Comparison of ENCODE assay signal across 15 cellular contexts in genomic region chr21:37560385-37560784, GRCh38.
DNase-seq lines count a peak whose midpoint lies in the region; ATAC-seq lines count a peak whose summit lies in the region.
"Had no signal": no experiment of that assay in that cellular context is flagged by ENCODE, and none has a peak within 500 bp of the region (broad histone marks: within the 10 kb centered on the region; RNA-seq: fewer than 3 reads in every experiment).

No MANE protein-coding gene starts in this region.

- H2BK12ac ChIP-seq in mesenchymal stem cell (ENCODE audit: low read length in 2 of 2): no peak overlapping the region

- H4K5ac ChIP-seq in mesendoderm (ENCODE audit: low read length): no peak overlapping the region

- DNase-seq in Right ventricle myocardium superior: peak; percentile 60
- DNase-seq in cardiac septum (ENCODE audit: low spot score): no peak
- DNase-seq in left ventricle myocardium superior: peak; percentile 73
- no peak for DNase-seq in mesendoderm
- DNase-seq in mesenchymal stem cell: no peak
- DNase-seq in retina: no peak
- DNase-seq: 8988T; AML-193; CD4-positive, CD25-positive, alpha-beta regulatory T cell; DMS53; GF-D8; GM23248; H7 had no signal

- H2BK5ac ChIP-seq in mesendoderm (ENCODE audit: low read length): no peak overlapping the region
- no peak overlapping the region for H2BK5ac ChIP-seq in mesenchymal stem cell (ENCODE audit: low read depth, low read length, poor library complexity, severe bottlenecking)

- intact Hi-C loops in Right ventricle myocardium superior (cut with DNase I): loop anchor here (5.0 to 10.0 kb wide), 2 partner anchors 193 to 306 kb away; partner anchors contain the start of gene DYRK1A
- intact Hi-C loops in cardiac septum (cut with DNase I): loop anchor here (5.0 kb wide), 2 partner anchors 193 to 293 kb away; partner anchors contain the start of genes DYRK1A and VPS26C
- intact Hi-C loops in left ventricle myocardium superior (cut with micrococcal nuclease): no loop called here

- no peak overlapping the region for H3K4me3 ChIP-seq in mesendoderm (ENCODE audit: low read length)
- H3K4me3 ChIP-seq in mesenchymal stem cell (ENCODE audit: insufficient read depth in 1 of 2, low read depth in 1 of 2, low read length in 2 of 2): no peak overlapping the region
- H3K4me3 ChIP-seq: BLaER1 treated with 17β-estradiol and CSF1 and Interleukin-3, amounts not matched to agents 10 nM and 100 nM; GM23248 had no signal

- H3K4ac ChIP-seq in mesendoderm (ENCODE audit: low read depth, low read length) (no peak overlapping the region), mesenchymal stem cell (ENCODE audit: low read depth in 1 of 2, low read length in 2 of 2) (no peak overlapping the region)

- H3K79me1 ChIP-seq in mesendoderm (ENCODE audit: low read length): no peaks in the 10 kb centered on the region
- no peaks in the 10 kb centered on the region for H3K79me1 ChIP-seq in mesenchymal stem cell (replicated peaks; ENCODE audit: low read length, poor library complexity, severe bottlenecking)

- no peaks in the 10 kb centered on the region for H3K9me3 ChIP-seq in mesenchymal stem cell (ENCODE audit: control insufficient read depth, low read length)

- H4K8ac ChIP-seq in mesendoderm (ENCODE audit: low read depth, low read length) (no peak overlapping the region), mesenchymal stem cell (ENCODE audit: low read length) (no peak overlapping the region)

- H2BK120ac ChIP-seq in mesendoderm (ENCODE audit: low read depth, low read length) (no peak overlapping the region), mesenchymal stem cell (ENCODE audit: low read depth, low read length) (no peak overlapping the region)

- WGBS in mesendoderm (ENCODE audit: extremely low coverage, insufficient coverage, low lambda C conversion rate): no CpG with 5 or more reads among the region's 5 CpGs
- 98% methylated on average over 5 of the region's 5 CpGs for WGBS in mesenchymal stem cell

- no peaks in the 10 kb centered on the region for H3K79me2 ChIP-seq in mesendoderm (ENCODE audit: control insufficient read depth, insufficient read depth, low read length)

- H3K4me2 ChIP-seq in mesendoderm (ENCODE audit: low read length): no peak overlapping the region
- no peak overlapping the region for H3K4me2 ChIP-seq in mesenchymal stem cell (ENCODE audit: low read length, poor library complexity, severe bottlenecking)
- H3K4me2 ChIP-seq: BLaER1 treated with 17β-estradiol and CSF1 and Interleukin-3, amounts not matched to agents 10 nM and 100 nM had no signal

- H3K36me3 ChIP-seq in mesendoderm (ENCODE audit: control insufficient read depth, insufficient read depth, low read length): no peaks in the 10 kb centered on the region
- H3K36me3 ChIP-seq in mesenchymal stem cell (ENCODE audit: control insufficient read depth in 1 of 2, insufficient read depth in 2 of 2, low read depth in 1 of 2, low read length in 2 of 2): no peaks in the 10 kb centered on the region
- H3K36me3 ChIP-seq: BLaER1 treated with 17β-estradiol and CSF1 and Interleukin-3, amounts not matched to agents 10 nM and 100 nM had no signal

- H2BK15ac ChIP-seq in mesendoderm (replicated peaks; ENCODE audit: low read depth): no peak overlapping the region
- H2BK15ac ChIP-seq in mesenchymal stem cell (ENCODE audit: low read depth, poor library complexity, severe bottlenecking): no peak overlapping the region

- H2AK5ac ChIP-seq in mesendoderm (ENCODE audit: low read length): peak overlapping the region; percentile 27
- H2AK5ac ChIP-seq in mesenchymal stem cell (ENCODE audit: low read length, severe bottlenecking): no peak overlapping the region

- H3K4me1 ChIP-seq in mesendoderm (ENCODE audit: control insufficient read depth, low read depth, low read length): peaks cover 11% of the 10 kb centered on the region
- H3K4me1 ChIP-seq in mesenchymal stem cell (ENCODE audit: control insufficient read depth, insufficient read depth, low read depth, low read length): peaks cover 20% of the 10 kb centered on the region

- ATAC-seq in Right ventricle myocardium superior (ENCODE audit: poor library complexity) (peak; percentile 18), left ventricle myocardium superior (peak; percentile 18), GM19351 (IDR thresholded peaks at IDR 0.05; ENCODE audit: unreplicated experiment) (no peak)

- no peak overlapping the region for H2AFZ ChIP-seq in mesenchymal stem cell (ENCODE audit: low read depth, low read length)
- H2AFZ ChIP-seq: GM23248 had no signal

- H3K23ac ChIP-seq in mesendoderm (ENCODE audit: low read length): no peak overlapping the region
- H3K23ac ChIP-seq in mesenchymal stem cell (ENCODE audit: low read length in 2 of 2): no peak overlapping the region

- H4K91ac ChIP-seq in mesenchymal stem cell (ENCODE audit: low read length): no peak overlapping the region

- H3K9ac ChIP-seq in mesendoderm (ENCODE audit: low read length) (no peak overlapping the region), mesenchymal stem cell (ENCODE audit: low read length) (no peak overlapping the region)
- H3K9ac ChIP-seq: BLaER1 treated with 17β-estradiol and CSF1 and Interleukin-3, amounts not matched to agents 10 nM and 100 nM; GM23248 had no signal

- no peak overlapping the region for H3K14ac ChIP-seq in mesenchymal stem cell (ENCODE audit: low read length in 2 of 2)

- no peak overlapping the region for H3K56ac ChIP-seq in mesendoderm (ENCODE audit: low read length)

- H3K18ac ChIP-seq in mesendoderm (ENCODE audit: low read length) (no peak overlapping the region), mesenchymal stem cell (ENCODE audit: low read depth in 1 of 2, low read length in 2 of 2) (no peak overlapping the region)

- H3K27me3 ChIP-seq in mesendoderm (ENCODE audit: insufficient read depth, low read length, poor library complexity): no peaks in the 10 kb centered on the region
- peaks cover 0 to 5% of the 10 kb centered on the region in 2 experiments for H3K27me3 ChIP-seq in mesenchymal stem cell (ENCODE audit: control insufficient read depth in 1 of 2, insufficient read depth in 1 of 2, low read length in 2 of 2)
- H3K27me3 ChIP-seq: BLaER1 treated with 17β-estradiol and CSF1 and Interleukin-3, amounts not matched to agents 10 nM and 100 nM had no signal

- H3K27ac ChIP-seq in mesendoderm (ENCODE audit: low read depth, low read length): no peak overlapping the region
- no peak overlapping the region for H3K27ac ChIP-seq in mesenchymal stem cell (ENCODE audit: low read length, poor library complexity, severe bottlenecking)
- H3K27ac ChIP-seq: BLaER1 treated with 17β-estradiol and CSF1 and Interleukin-3, amounts not matched to agents 10 nM and 100 nM; GM23248 had no signal

Comparison
In these comparisons a context has a peak if more than half of its experiments do, and no peak if none do; other contexts are left out.
1. DNase-seq: peak in Right ventricle myocardium superior (single experiment) and left ventricle myocardium superior (single experiment); none in cardiac septum (single experiment), mesendoderm (single experiment), mesenchymal stem cell (single experiment) and retina (single experiment).